ENCODE assay signal across 9 cellular contexts in genomic region chr21:36141513-36141925, GRCh38. TPM values are rescaled to one million over a fixed set of nuclear protein-coding genes. Genes with fewer than 3 reads are reported as not detected.
DNase-seq lines count a peak whose midpoint lies in the region; ATAC-seq and TF ChIP-seq lines count a peak whose summit lies in the region.
"Had no signal": no experiment of that assay in that cellular context is flagged by ENCODE, and none has a peak within 500 bp of the region (broad histone marks: within the 10 kb centered on the region; RNA-seq: fewer than 3 reads in every experiment).

No MANE protein-coding gene starts in this region.

- no peaks in the 10 kb centered on the region for H3K27me3 Mint-ChIP-seq in naive thymus-derived CD8-positive, alpha-beta T cell
- H3K27me3 Mint-ChIP-seq: dendritic cell treated with granulocyte-macrophage colony-stimulating factor and Interleukin-4, amounts not matched to agents 40 ng/mL and 50 ng/mL, for 4 days had no signal

- POLR2A ChIA-PET in naive thymus-derived CD8-positive, alpha-beta T cell (lab: Charles Lee) = interaction anchor here (0.6 to 0.9 kb wide), 5 partner anchors 9 to 189 kb away, joined by 3 to 5 read pairs (median 4); partner anchors contain the start of gene MORC3

- H3K4me1 Mint-ChIP-seq in naive thymus-derived CD8-positive, alpha-beta T cell = peaks cover 16 to 36% (median 26%) of the 10 kb centered on the region in 4 donors

- peak; percentile 85 for TF ChIP-seq CTCF in LNCaP clone FGC (IDR thresholded peaks at IDR 0.05; ENCODE audit: control insufficient read depth, extremely low read depth, insufficient read depth)

- H3K36me3 Mint-ChIP-seq in naive thymus-derived CD8-positive, alpha-beta T cell = peaks cover 0 to 59% (median 11%) of the 10 kb centered on the region in 3 donors

- peak; percentile 31 for DNase-seq in DMS 273 treated with DMSO at 0.1 percent for 48 hours (lab: John Stamatoyannopoulos, UW)
- peak; percentile 96 for DNase-seq in LNCaP clone FGC (ENCODE audit: low read depth)
- DNase-seq in activated T-cell treated with anti-CD3 and anti-CD28 coated beads, Interleukin-2, amount 50 U/mL, for 1 hour = peak; percentile 78
- peak; percentile 67 to 94 (median 87) for DNase-seq in naive thymus-derived CD8-positive, alpha-beta T cell
- peak; percentile 85 for DNase-seq in stimulated activated naive CD8-positive, alpha-beta T cell treated with anti-CD3 and anti-CD28 coated beads, Interleukin-15, Interleukin-2, amounts not matched to agents 100 U/mL and 50 U/mL, for 24 hours

- no peak overlapping the region for H3K4me3 ChIP-seq in LNCaP clone FGC (ENCODE audit: low read depth, low read length)

- H3K4me3 Mint-ChIP-seq in naive thymus-derived CD8-positive, alpha-beta T cell = peak overlapping the region in 2 of 10 donors; percentile 4 to 53
- H3K4me3 Mint-ChIP-seq: dendritic cell treated with granulocyte-macrophage colony-stimulating factor and Interleukin-4, amounts not matched to agents 40 ng/mL and 50 ng/mL, for 4 days had no signal

- no peaks in the 10 kb centered on the region for H3K9me3 Mint-ChIP-seq in naive thymus-derived CD8-positive, alpha-beta T cell
- H3K9me3 Mint-ChIP-seq: dendritic cell treated with granulocyte-macrophage colony-stimulating factor and Interleukin-4, amounts not matched to agents 40 ng/mL and 50 ng/mL, for 4 days had no signal

- H3K27ac Mint-ChIP-seq in naive thymus-derived CD8-positive, alpha-beta T cell = peak overlapping the region; percentile 0 to 83 (median 64)
- H3K27ac Mint-ChIP-seq: dendritic cell treated with granulocyte-macrophage colony-stimulating factor and Interleukin-4, amounts not matched to agents 40 ng/mL and 50 ng/mL, for 4 days had no signal

- ATAC-seq in GM21723 (IDR thresholded peaks at IDR 0.05; ENCODE audit: unreplicated experiment) = peak; percentile 91
- peak; percentile 99 for ATAC-seq in esophagus mucosa
- ATAC-seq in naive thymus-derived CD8-positive, alpha-beta T cell = peak; percentile 89 to 98
- peak; percentile 99 for ATAC-seq in stimulated activated naive CD8-positive, alpha-beta T cell treated with anti-CD3 and anti-CD28 coated beads, Interleukin-15, Interleukin-2, amounts not matched to agents 100 U/mL and 50 U/mL, for 24 hours

TF ChIP-seq in PFSK-1, 5 proteins besides CTCF, POLR2A, EP300 and RAD21:
- TF ChIP-seq FOXP2 (optimal IDR thresholded peaks at IDR 0.05; ENCODE audit: borderline replicate concordance, extremely low read depth, extremely low read length, insufficient read depth) (peak; percentile 19), REST (IDR thresholded peaks at IDR 0.05; ENCODE audit: insufficient read depth in 1 of 2, low read depth in 2 of 2, low read length in 2 of 2) (no peak)

RNA-seq across cellular contexts. Expression of gene CBR3, which starts 6.6 kb away (rescaled TPM):
- polyA plus RNA-seq in PFSK-1 (2012; ENCODE audit: insufficient read length, low read depth) = 0.65 TPM
- total RNA-seq in esophagus mucosa = 33.7 TPM
- total RNA-seq in naive thymus-derived CD8-positive, alpha-beta T cell = 1 to 10 TPM; 4.6 to 5.3 TPM
- 10 to 100 TPM in 1 of 3 donors, 1 to 10 TPM in 2; 5.4 to 11.6 (median 8.0) TPM for polyA plus RNA-seq in naive thymus-derived CD8-positive, alpha-beta T cell

RNA-seq across cellular contexts. Expression of gene DOP1B, which starts 15.1 kb away (rescaled TPM):
- polyA plus RNA-seq in PFSK-1 (2012; ENCODE audit: insufficient read length, low read depth) = 5.4 TPM
- 23.8 TPM for total RNA-seq in esophagus mucosa
- total RNA-seq in naive thymus-derived CD8-positive, alpha-beta T cell = 10 to 100 TPM; 15.4 to 15.8 TPM
- 1 to 10 TPM; 4.6 to 8.4 (median 5.0) TPM for polyA plus RNA-seq in naive thymus-derived CD8-positive, alpha-beta T cell

Comparison
In these comparisons a context has a peak if more than half of its experiments do, and no peak if none do; other contexts are left out.
1. DNase-seq: peak in every context shown above with its lines; median percentile 96 in LNCaP clone FGC; 87 in naive thymus-derived CD8-positive, alpha-beta T cell; 85 in stimulated activated naive CD8-positive, alpha-beta T cell treated with anti-CD3 and anti-CD28 coated beads, Interleukin-15, Interleukin-2, amounts not matched to agents 100 U/mL and 50 U/mL, for 24 hours; 78 in activated T-cell treated with anti-CD3 and anti-CD28 coated beads, Interleukin-2, amount 50 U/mL, for 1 hour; 31 in DMS 273 treated with DMSO at 0.1 percent for 48 hours.